In the genomic region with DNA sequence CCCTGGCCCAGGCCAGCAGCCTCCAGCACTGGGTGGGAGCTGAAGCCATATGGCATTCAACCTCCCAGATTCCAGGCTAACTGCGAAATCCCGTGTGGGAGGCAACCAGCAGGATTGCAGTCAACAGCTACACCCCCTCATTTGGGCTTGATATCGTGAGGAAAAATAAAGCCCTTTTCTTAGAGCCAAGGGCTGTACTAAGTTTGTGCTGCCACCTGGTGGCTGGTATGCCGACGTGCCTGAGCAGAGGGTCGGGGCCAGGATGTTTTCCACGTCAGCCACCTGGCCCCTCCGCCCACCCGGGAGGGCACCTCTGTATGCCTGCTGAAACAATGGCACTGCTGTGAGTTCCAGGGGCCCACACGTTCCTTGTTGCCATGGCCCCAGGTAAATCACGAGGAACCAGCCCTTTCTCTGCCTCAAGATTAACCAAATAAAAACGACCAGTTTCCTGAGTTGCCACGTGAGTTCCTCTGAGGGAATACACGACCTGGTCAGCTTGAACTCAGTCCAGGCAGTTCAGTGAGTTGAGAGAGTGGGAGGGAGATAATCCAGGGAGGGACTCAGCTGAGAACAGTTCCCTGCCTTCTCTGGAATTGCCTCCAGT, we compare ENCODE assay signal across 7 cellular contexts. TPM values are rescaled to one million over a fixed set of nuclear protein-coding genes. Genes with fewer than 3 reads are reported as not detected.
DNase-seq lines count a peak whose midpoint lies in the region; ATAC-seq and TF ChIP-seq lines count a peak whose summit lies in the region.

No MANE protein-coding gene starts in this region.

- intact Hi-C loops in colonic mucosa (cut with DNase I) = loop anchor here (10.0 kb wide), 1 partner anchor 152 kb away; no protein-coding TSS in a partner anchor
- intact Hi-C loops in left lung (cut with DNase I) = no loop called here

- peaks cover 6% of the 10 kb centered on the region for H3K36me3 ChIP-seq in colonic mucosa
- peaks cover 0 to 10% of the 10 kb centered on the region in 2 donors for H3K36me3 ChIP-seq in left lung

- H3K4me1 ChIP-seq in colonic mucosa (no peaks in the 10 kb centered on the region), left lung (peaks cover 4 to 12% of the 10 kb centered on the region in 2 donors)

- H3K27ac ChIP-seq in colonic mucosa (no peak overlapping the region), left lung (no peak overlapping the region)

- H3K9me3 ChIP-seq in colonic mucosa (no peaks in the 10 kb centered on the region), left lung (no peaks in the 10 kb centered on the region)

- TF ChIP-seq CTCF in GM12872 (IDR thresholded peaks at IDR 0.05; ENCODE audit: insufficient read depth, low read depth, low read length) = peak; percentile 87
- peak; percentile 74 for TF ChIP-seq CTCF in colonic mucosa (IDR thresholded peaks at IDR 0.05)
- peak; percentile 71 to 85 for TF ChIP-seq CTCF in left lung (IDR thresholded peaks at IDR 0.05)

- peak overlapping the region in 1 of 2 donors; percentile 21 for H3K9ac ChIP-seq in colonic mucosa (ENCODE audit: low read depth in 2 of 2, low read length in 2 of 2)

- ATAC-seq in left lung = peak; percentile 85
- ATAC-seq in HG03520 (IDR thresholded peaks at IDR 0.05; ENCODE audit: unreplicated experiment) = no peak

- peak; percentile 59 for DNase-seq in NCI-H1105 (lab: John Stamatoyannopoulos, UW)
- DNase-seq in activated CD4-positive, alpha-beta T cell treated with anti-CD3 and anti-CD28 coated beads for 48 hours = peak; percentile 77
- peak; percentile 78 for DNase-seq in colonic mucosa
- peak; percentile 60 to 85 for DNase-seq in left lung
- DNase-seq in stimulated activated CD4-positive, alpha-beta T cell treated with anti-CD3 and anti-CD28 coated beads, Interleukin-4, amount 100 ng/mL, for 4 hours = peak; percentile 57 to 63

- H3K27me3 ChIP-seq in colonic mucosa = no peaks in the 10 kb centered on the region
- H3K27me3 ChIP-seq in left lung = no peaks in the 10 kb centered on the region

- H3K4me3 ChIP-seq in colonic mucosa (no peak overlapping the region), left lung (no peak overlapping the region)

RNA-seq across cellular contexts. Expression of a gene that starts 9.0 kb away (rescaled TPM):
- total RNA-seq in colonic mucosa = 100 to 1,000 TPM; 110 to 138 TPM
- 100 to 1,000 TPM in 1 of 2 donors, 10 to 100 TPM in 1; 57.1 to 142 TPM for total RNA-seq in left lung

RNA-seq across cellular contexts. Expression of a gene that starts 54.6 kb away (rescaled TPM):
- total RNA-seq in colonic mucosa (under 1 TPM in 1 of 2 donors, not detected in 1; 0.91 TPM), left lung (not detected)
